ENCODE assay signal across 19 cellular contexts in genomic region chr13:29953542-29953941, GRCh38.
DNase-seq lines count a peak whose midpoint lies in the region; ATAC-seq and TF ChIP-seq lines count a peak whose summit lies in the region.
"Had no signal": no experiment of that assay in that cellular context is flagged by ENCODE, and none has a peak within 500 bp of the region (broad histone marks: within the 10 kb centered on the region; RNA-seq: fewer than 3 reads in every experiment).

No MANE protein-coding gene starts in this region.

- no peaks in the 10 kb centered on the region for H4K20me1 ChIP-seq in GM23248 (ENCODE audit: insufficient read depth)

- H3K4me3 Mint-ChIP-seq in activated naive CD4-positive, alpha-beta T cell treated with anti-CD3 and anti-CD28 coated beads for 36 hours: no peak overlapping the region
- peak overlapping the region; percentile 76 for H3K4me3 Mint-ChIP-seq in activated naive CD8-positive, alpha-beta T cell treated with anti-CD3 and anti-CD28 coated beads, Interleukin-2, amount 10 ng/mL, durations not matched to agents 7 days and 5 days
- peak overlapping the region; percentile 59 for H3K4me3 Mint-ChIP-seq in natural killer cell treated with Interleukin-12 subunit alpha and Interleukin-12 subunit beta and Interleukin-15 and Interleukin-18, amount 100 ng/mL, for 72 hours
- H3K4me3 Mint-ChIP-seq: type B pancreatic cell had no signal

- no peaks in the 10 kb centered on the region for H3K9me3 ChIP-seq in GM23248 (ENCODE audit: low read depth)
- H3K9me3 ChIP-seq: breast epithelium, sigmoid colon had no signal

- CTCF ChIA-PET in activated naive CD4-positive, alpha-beta T cell treated with anti-CD3 and anti-CD28 coated beads for 36 hours (lab: Charles Lee): interaction anchor here (1.0 to 1.3 kb wide), 2 partner anchors 18 to 42 kb away, joined by 3 to 4 read pairs; no protein-coding TSS in a partner anchor

- no peaks in the 10 kb centered on the region for H3F3A ChIP-seq in GM23248 (ENCODE audit: insufficient read depth)

- WGBS in GM23248 (ENCODE audit: low coverage in 1 of 2, low lambda C conversion rate in 2 of 2, missing lambda C conversion rate in 2 of 2), 2 experiments: 28 to 29% methylated on average over 8 of the region's 8 CpGs

- no peak overlapping the region for H3K4me3 ChIP-seq in GM23248
- no peak overlapping the region for H3K4me3 ChIP-seq in foreskin fibroblast (ENCODE audit: low read depth in 1 of 2, low read length in 2 of 2)
- H3K4me3 ChIP-seq: breast epithelium, sigmoid colon had no signal

- H2AFZ ChIP-seq in GM23248: peak overlapping the region; percentile 35
- H2AFZ ChIP-seq: parathyroid adenoma had no signal

- no peak for DNase-seq in activated naive CD4-positive, alpha-beta T cell treated with anti-CD3 and anti-CD28 coated beads for 36 hours
- no peak for DNase-seq in activated naive CD4-positive, alpha-beta T cell (lab: John Stamatoyannopoulos, UW)
- DNase-seq in GM23248 (peak; percentile 35), NCI-H748 treated with DMSO at 0.1 percent for 48 hours (lab: John Stamatoyannopoulos, UW) (no peak), foreskin fibroblast (no peak)
- DNase-seq in activated naive CD8-positive, alpha-beta T cell treated with anti-CD3 and anti-CD28 coated beads, Interleukin-2, amount 10 ng/mL, durations not matched to agents 7 days and 5 days: no peak
- no peak for DNase-seq in natural killer cell treated with Interleukin-12 subunit alpha and Interleukin-12 subunit beta and Interleukin-15 and Interleukin-18, amount 100 ng/mL, for 72 hours (ENCODE audit: low spot score)
- DNase-seq: cortex of kidney; foreskin keratinocyte; hypothalamus; kidney; NCI-H1930; NCI-H446; NK-92 treated with Interleukin-12 subunit alpha and Interleukin-12 subunit beta, amount 100 ng/mL, for 24 hours; sigmoid colon had no signal

- H3K36me3 ChIP-seq in GM23248 (ENCODE audit: low read depth): no peaks in the 10 kb centered on the region
- H3K36me3 ChIP-seq: breast epithelium, sigmoid colon had no signal

- no peak overlapping the region for H3K27ac ChIP-seq in GM23248
- H3K27ac ChIP-seq: breast epithelium, foreskin keratinocyte, parathyroid adenoma, sigmoid colon had no signal

- H3K27me3 ChIP-seq in GM23248 (replicated peaks; ENCODE audit: insufficient read depth): no peaks in the 10 kb centered on the region
- H3K27me3 ChIP-seq: breast epithelium had no signal

- no peak overlapping the region for H3K4me2 ChIP-seq in GM23248 (ENCODE audit: unreplicated experiment)

- in situ Hi-C loops in GM23248 (cut with MboI): no loop called here

- no peak overlapping the region for H3K9ac ChIP-seq in GM23248
- H3K9ac ChIP-seq: parathyroid adenoma had no signal

- H3K9me3 Mint-ChIP-seq in activated naive CD4-positive, alpha-beta T cell treated with anti-CD3 and anti-CD28 coated beads for 36 hours: no peaks in the 10 kb centered on the region
- H3K9me3 Mint-ChIP-seq in activated naive CD8-positive, alpha-beta T cell treated with anti-CD3 and anti-CD28 coated beads, Interleukin-2, amount 10 ng/mL, durations not matched to agents 7 days and 5 days: no peaks in the 10 kb centered on the region
- no peaks in the 10 kb centered on the region for H3K9me3 Mint-ChIP-seq in natural killer cell treated with Interleukin-12 subunit alpha and Interleukin-12 subunit beta and Interleukin-15 and Interleukin-18, amount 100 ng/mL, for 72 hours
- H3K9me3 Mint-ChIP-seq: type B pancreatic cell had no signal

- peaks cover 21% of the 10 kb centered on the region for H3K4me1 Mint-ChIP-seq in activated naive CD4-positive, alpha-beta T cell treated with anti-CD3 and anti-CD28 coated beads for 36 hours (ENCODE audit: low read depth)
- peaks cover 28% of the 10 kb centered on the region for H3K4me1 Mint-ChIP-seq in activated naive CD8-positive, alpha-beta T cell treated with anti-CD3 and anti-CD28 coated beads, Interleukin-2, amount 10 ng/mL, durations not matched to agents 7 days and 5 days
- peaks cover 11 to 16% of the 10 kb centered on the region in 2 donors for H3K4me1 Mint-ChIP-seq in natural killer cell treated with Interleukin-12 subunit alpha and Interleukin-12 subunit beta and Interleukin-15 and Interleukin-18, amount 100 ng/mL, for 72 hours (ENCODE audit: low read depth in 2 of 2)

- ATAC-seq in activated naive CD8-positive, alpha-beta T cell treated with anti-CD3 and anti-CD28 coated beads, Interleukin-2, amount 10 ng/mL, durations not matched to agents 7 days and 5 days (ENCODE audit: low read depth): no peak
- no peak for ATAC-seq in natural killer cell treated with Interleukin-12 subunit alpha and Interleukin-12 subunit beta and Interleukin-15 and Interleukin-18, amount 100 ng/mL, for 72 hours
- ATAC-seq in GM19035 (IDR thresholded peaks at IDR 0.05; ENCODE audit: unreplicated experiment): no peak
- ATAC-seq: foreskin keratinocyte had no signal

- no peaks in the 10 kb centered on the region for H3K4me1 ChIP-seq in GM23248 (ENCODE audit: insufficient read depth)
- H3K4me1 ChIP-seq: breast epithelium, foreskin keratinocyte, parathyroid adenoma had no signal

- TF ChIP-seq CTCF in foreskin fibroblast (IDR thresholded peaks at IDR 0.05; ENCODE audit: low read depth, low read length): no peak

- no peaks in the 10 kb centered on the region for H3K9me2 ChIP-seq in GM23248 (ENCODE audit: insufficient read depth)

- intact Hi-C loops in activated naive CD4-positive, alpha-beta T cell treated with anti-CD3 and anti-CD28 coated beads for 36 hours (cut with micrococcal nuclease): no loop called here

- H3K27ac Mint-ChIP-seq in activated naive CD4-positive, alpha-beta T cell treated with anti-CD3 and anti-CD28 coated beads for 36 hours: peak overlapping the region; percentile 59
- peak overlapping the region; percentile 91 for H3K27ac Mint-ChIP-seq in activated naive CD8-positive, alpha-beta T cell treated with anti-CD3 and anti-CD28 coated beads, Interleukin-2, amount 10 ng/mL, durations not matched to agents 7 days and 5 days
- H3K27ac Mint-ChIP-seq in natural killer cell treated with Interleukin-12 subunit alpha and Interleukin-12 subunit beta and Interleukin-15 and Interleukin-18, amount 100 ng/mL, for 72 hours: peak overlapping the region; percentile 22 to 32
- H3K27ac Mint-ChIP-seq: type B pancreatic cell had no signal

- H3K27me3 Mint-ChIP-seq in activated naive CD4-positive, alpha-beta T cell treated with anti-CD3 and anti-CD28 coated beads for 36 hours (ENCODE audit: low read depth): no peaks in the 10 kb centered on the region
- peaks cover 2% of the 10 kb centered on the region for H3K27me3 Mint-ChIP-seq in activated naive CD8-positive, alpha-beta T cell treated with anti-CD3 and anti-CD28 coated beads, Interleukin-2, amount 10 ng/mL, durations not matched to agents 7 days and 5 days
- H3K27me3 Mint-ChIP-seq in natural killer cell treated with Interleukin-12 subunit alpha and Interleukin-12 subunit beta and Interleukin-15 and Interleukin-18, amount 100 ng/mL, for 72 hours: peaks cover 8 to 19% of the 10 kb centered on the region in 2 donors

- POLR2A ChIA-PET in activated naive CD8-positive, alpha-beta T cell treated with anti-CD3 and anti-CD28 coated beads, Interleukin-2, amount 10 ng/mL, durations not matched to agents 7 days and 5 days (lab: Charles Lee): interaction anchor here (0.5 to 3.4 kb wide), 4 partner anchors 9 to 94 kb away, joined by 3 to 30 read pairs (median 4); no protein-coding TSS in a partner anchor

- H3K36me3 Mint-ChIP-seq in activated naive CD4-positive, alpha-beta T cell treated with anti-CD3 and anti-CD28 coated beads for 36 hours (ENCODE audit: low read depth): no peaks in the 10 kb centered on the region
- H3K36me3 Mint-ChIP-seq in activated naive CD8-positive, alpha-beta T cell treated with anti-CD3 and anti-CD28 coated beads, Interleukin-2, amount 10 ng/mL, durations not matched to agents 7 days and 5 days: no peaks in the 10 kb centered on the region
- H3K36me3 Mint-ChIP-seq in natural killer cell treated with Interleukin-12 subunit alpha and Interleukin-12 subunit beta and Interleukin-15 and Interleukin-18, amount 100 ng/mL, for 72 hours: no peaks in the 10 kb centered on the region
- H3K36me3 Mint-ChIP-seq: type B pancreatic cell had no signal

- H3K79me2 ChIP-seq in GM23248 (ENCODE audit: insufficient read depth): no peaks in the 10 kb centered on the region
- H3K79me2 ChIP-seq: parathyroid adenoma had no signal

Comparison
In these comparisons a context has a peak if more than half of its experiments do, and no peak if none do; other contexts are left out.
1. H3K27ac Mint-ChIP-seq: peak in every context shown above with its lines; median percentile 91 in activated naive CD8-positive, alpha-beta T cell treated with anti-CD3 and anti-CD28 coated beads, Interleukin-2, amount 10 ng/mL, durations not matched to agents 7 days and 5 days; 59 in activated naive CD4-positive, alpha-beta T cell treated with anti-CD3 and anti-CD28 coated beads for 36 hours; 27 in natural killer cell treated with Interleukin-12 subunit alpha and Interleukin-12 subunit beta and Interleukin-15 and Interleukin-18, amount 100 ng/mL, for 72 hours.